In the genomic region with DNA sequence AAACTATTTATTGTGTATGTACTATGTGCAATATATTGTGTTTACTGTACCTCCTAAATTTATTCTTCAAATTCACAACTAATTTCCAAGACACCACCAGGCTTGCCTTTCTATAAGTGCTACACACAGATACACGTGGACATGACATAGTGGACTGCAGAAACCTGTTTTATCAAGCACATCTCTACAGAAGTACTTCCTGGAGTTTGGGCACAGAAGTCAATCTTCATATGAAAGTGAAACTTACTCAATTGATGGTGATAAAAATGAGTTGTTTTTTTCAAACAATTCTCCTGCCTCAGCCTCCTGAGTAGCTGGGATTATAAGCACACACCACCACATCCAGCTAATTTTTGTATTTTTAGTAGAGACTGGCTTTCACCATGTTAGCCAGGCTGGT, we compare ENCODE assay signal across 15 cellular contexts. TPM values are rescaled to one million over a fixed set of nuclear protein-coding genes. Genes with fewer than 3 reads are reported as not detected.
DNase-seq lines count a peak whose midpoint lies in the region; ATAC-seq, FAIRE-seq and TF ChIP-seq lines count a peak whose summit lies in the region.
"Had no signal": no experiment of that assay in that cellular context is flagged by ENCODE, and none has a peak within 500 bp of the region (broad histone marks: within the 10 kb centered on the region; RNA-seq: fewer than 3 reads in every experiment).

No MANE protein-coding gene starts in this region.

- TF ChIP-seq CTCF in GM10248 (IDR thresholded peaks at IDR 0.05; ENCODE audit: control extremely low read depth, extremely low read depth, low read depth, missing control alignments) (no peak), K562 (IDR thresholded peaks at IDR 0.05 in 2 of 3, conservative IDR thresholded peaks at IDR 0.05 in 1 of 3; ENCODE audit: insufficient read depth in 2 of 3, low read depth in 1 of 3, low read length in 3 of 3) (no peak)

- no peak for TF ChIP-seq POLR2A in K562 (conservative IDR thresholded peaks at IDR 0.05)

- H3K9me3 Mint-ChIP-seq in activated T-helper 1 cell treated with anti-CD3 and anti-CD28 coated beads, Interleukin-12 subunit alpha, Interleukin-12 subunit beta, Interleukin-2, Interleukin-4 antibody, amounts not matched to agents 30 ng/mL and 10 ng/mL and 1 ng/mL, durations not matched to agents 14 hours and 24 hours and 36 hours = no peaks in the 10 kb centered on the region
- H3K9me3 Mint-ChIP-seq: stimulated activated memory B cell treated with anti-CD40 and anti-IgM and Interleukin-4, amounts not matched to agents 10 μg/mL and 1 μg/mL and 100 μg/mL, for 72 hours had no signal

- peaks cover 38% of the 10 kb centered on the region for H3K4me1 Mint-ChIP-seq in activated T-helper 1 cell treated with anti-CD3 and anti-CD28 coated beads, Interleukin-12 subunit alpha, Interleukin-12 subunit beta, Interleukin-2, Interleukin-4 antibody, amounts not matched to agents 30 ng/mL and 10 ng/mL and 1 ng/mL, durations not matched to agents 14 hours and 24 hours and 36 hours (ENCODE audit: low read depth)

- no peaks in the 10 kb centered on the region for H3K79me2 ChIP-seq in K562 (ENCODE audit: control insufficient read depth, insufficient read depth, low read length)

- H3K27me3 ChIP-seq in K562 (ENCODE audit: control insufficient read depth in 2 of 2, insufficient read depth in 2 of 2, low read length in 2 of 2) = no peaks in the 10 kb centered on the region
- H3K27me3 ChIP-seq: adrenal gland, SJSA1 had no signal

- H3K4me3 Mint-ChIP-seq in activated T-helper 1 cell treated with anti-CD3 and anti-CD28 coated beads, Interleukin-12 subunit alpha, Interleukin-12 subunit beta, Interleukin-2, Interleukin-4 antibody, amounts not matched to agents 30 ng/mL and 10 ng/mL and 1 ng/mL, durations not matched to agents 14 hours and 24 hours and 36 hours = no peak overlapping the region
- H3K4me3 Mint-ChIP-seq: stimulated activated memory B cell treated with anti-CD40 and anti-IgM and Interleukin-4, amounts not matched to agents 10 μg/mL and 1 μg/mL and 100 μg/mL, for 72 hours had no signal

- BruUV-seq in K562 (replicated peaks; lab: Mats Ljungman, UMichigan) = no TSS peak

- no peaks in the 10 kb centered on the region for H3K9me3 ChIP-seq in K562 (replicated peaks; ENCODE audit: control insufficient read depth, insufficient read depth, low read depth, low read length)
- H3K9me3 ChIP-seq: adrenal gland, SJSA1 had no signal

- peaks cover 47% of the 10 kb centered on the region for H3K36me3 ChIP-seq in K562 (ENCODE audit: control insufficient read depth, insufficient read depth, low read length)
- H3K36me3 ChIP-seq: adrenal gland had no signal

- no peaks in the 10 kb centered on the region for H4K20me1 ChIP-seq in K562 (replicated peaks; ENCODE audit: control insufficient read depth, insufficient read depth, low read length)

- FAIRE-seq in K562 (lab: Jason Lieb, UNC) = no peak
- FAIRE-seq: frontal cortex had no signal

- no peaks in the 10 kb centered on the region for H3K4me1 ChIP-seq in K562 (replicated peaks in 1 of 2; ENCODE audit: control insufficient read depth in 2 of 2, insufficient read depth in 2 of 2, low read length in 2 of 2)
- H3K4me1 ChIP-seq: adrenal gland had no signal

- H3K9ac ChIP-seq in K562 (ENCODE audit: insufficient read depth in 1 of 2, low read depth in 2 of 2, low read length in 2 of 2) = no peak overlapping the region

- no peaks in the 10 kb centered on the region for H3K27me3 Mint-ChIP-seq in activated T-helper 1 cell treated with anti-CD3 and anti-CD28 coated beads, Interleukin-12 subunit alpha, Interleukin-12 subunit beta, Interleukin-2, Interleukin-4 antibody, amounts not matched to agents 30 ng/mL and 10 ng/mL and 1 ng/mL, durations not matched to agents 14 hours and 24 hours and 36 hours (ENCODE audit: insufficient read depth)
- H3K27me3 Mint-ChIP-seq: stimulated activated memory B cell treated with anti-CD40 and anti-IgM and Interleukin-4, amounts not matched to agents 10 μg/mL and 1 μg/mL and 100 μg/mL, for 72 hours had no signal

- no peak overlapping the region for H3K27ac ChIP-seq in K562 (ENCODE audit: extremely low read depth, low read depth, low read length)
- H3K27ac ChIP-seq: adrenal gland, SJSA1 had no signal

- peaks cover 23% of the 10 kb centered on the region for H3K36me3 Mint-ChIP-seq in activated T-helper 1 cell treated with anti-CD3 and anti-CD28 coated beads, Interleukin-12 subunit alpha, Interleukin-12 subunit beta, Interleukin-2, Interleukin-4 antibody, amounts not matched to agents 30 ng/mL and 10 ng/mL and 1 ng/mL, durations not matched to agents 14 hours and 24 hours and 36 hours (ENCODE audit: low read depth)

- DNase-seq in GM10248 (ENCODE audit: extremely low spot score) (peak; percentile 14), K562 (ENCODE audit: extremely low read depth in 1 of 4, low spot score in 3 of 4) (no peak), NCI-H1048 (lab: John Stamatoyannopoulos, UW) (no peak), NCI-H345 (lab: John Stamatoyannopoulos, UW) (no peak), SKM-1 (lab: John Stamatoyannopoulos, UW; ENCODE audit: unreplicated experiment) (no peak)
- no peak for DNase-seq in activated T-helper 1 cell treated with anti-CD3 and anti-CD28 coated beads, Interleukin-12 subunit alpha, Interleukin-12 subunit beta, Interleukin-2, Interleukin-4 antibody, amounts not matched to agents 30 ng/mL and 10 ng/mL and 1 ng/mL, durations not matched to agents 14 hours and 24 hours and 36 hours (ENCODE audit: low spot score)
- DNase-seq: activated CD4-positive, alpha-beta T cell treated with anti-CD3 and anti-CD28 coated beads for 1 hour; adrenal gland; GOT3; occipital lobe had no signal

- in situ Hi-C loops in K562 (cut with MboI) = no loop called here

- H3K4me2 ChIP-seq in K562 (ENCODE audit: insufficient read depth, low read length) = no peak overlapping the region

- intact Hi-C loops in K562 (cut with micrococcal nuclease) = no loop called here
- intact Hi-C loops in activated T-helper 1 cell treated with anti-CD3 and anti-CD28 coated beads, Interleukin-12 subunit alpha, Interleukin-12 subunit beta, Interleukin-2, Interleukin-4 antibody, amounts not matched to agents 30 ng/mL and 10 ng/mL and 1 ng/mL, durations not matched to agents 14 hours and 24 hours and 36 hours (cut with micrococcal nuclease) = loop anchor here (5.0 kb wide), 1 partner anchor 57 kb away; the partner anchor contains the start of genes NLN and SGTB

- peak; percentile 60 for ATAC-seq in GM19035 (IDR thresholded peaks at IDR 0.05; ENCODE audit: unreplicated experiment)
- ATAC-seq in HG03342 (IDR thresholded peaks at IDR 0.05; ENCODE audit: unreplicated experiment) = peak; percentile 63
- no peak for ATAC-seq in K562
- ATAC-seq: stimulated activated memory B cell treated with anti-CD40 and anti-IgM and Interleukin-4, amounts not matched to agents 10 μg/mL and 1 μg/mL and 100 μg/mL, for 72 hours had no signal

- POLR2A ChIA-PET in GM10248 (lab: Yijun Ruan, JAX) = no interaction called here
- POLR2A ChIA-PET in K562 (lab: Yijun Ruan, JAX) = no interaction called here

- TF ChIP-seq RAD21 in K562 (CRISPR knock-in tag; conservative IDR thresholded peaks at IDR 0.05 in 1 of 2, IDR thresholded peaks at IDR 0.05 in 1 of 2) = no peak

- no peak overlapping the region for H3K27ac Mint-ChIP-seq in activated T-helper 1 cell treated with anti-CD3 and anti-CD28 coated beads, Interleukin-12 subunit alpha, Interleukin-12 subunit beta, Interleukin-2, Interleukin-4 antibody, amounts not matched to agents 30 ng/mL and 10 ng/mL and 1 ng/mL, durations not matched to agents 14 hours and 24 hours and 36 hours
- H3K27ac Mint-ChIP-seq: stimulated activated memory B cell treated with anti-CD40 and anti-IgM and Interleukin-4, amounts not matched to agents 10 μg/mL and 1 μg/mL and 100 μg/mL, for 72 hours had no signal

- WGBS in K562 (ENCODE audit: insufficient coverage, low coverage, missing lambda C conversion rate) = 30% methylated on average over 1 of the region's 1 CpG

- H3K9me1 ChIP-seq in K562 (ENCODE audit: control insufficient read depth, insufficient read depth, low read length) = no peaks in the 10 kb centered on the region

- H3K4me3 ChIP-seq in K562 = no peak overlapping the region
- H3K4me3 ChIP-seq: adrenal gland, SJSA1 had no signal

- no peak for TF ChIP-seq EP300 in K562 (IDR thresholded peaks at IDR 0.05; ENCODE audit: low read length)

- no peak overlapping the region for H2AFZ ChIP-seq in K562 (ENCODE audit: low read depth, low read length)

- CTCF ChIA-PET in GM10248 (lab: Yijun Ruan, JAX) (no interaction called here), K562 (lab: Yijun Ruan, JAX; ENCODE audit: low intra/inter-chr PET ratio) (no interaction called here)

RNA-seq across cellular contexts. Expression of gene NLN, which starts 57.6 kb away (rescaled TPM):
- total RNA-seq in K562 (2011; cell fraction: chromatin; rRNA removed; ENCODE audit: low replicate concordance) = 16.2 and 53.4 TPM in 2 replicates
- total RNA-seq in K562 (2011; cell fraction: nucleolus; rRNA removed) = 8.3 and 13.9 TPM in 2 replicates
- total RNA-seq in K562 (2011; cell fraction: nucleoplasm; rRNA removed) = 21.2 and 28.9 TPM in 2 replicates
- 21.8 and 22.6 TPM in 2 replicates for total RNA-seq in K562 (2014; rRNA removed)
- 35.7 and 39.0 TPM in 2 replicates for total RNA-seq in K562 (2014; rRNA removed; fragmentation: Illumina TruSeq; extraction: Trizol)
- total RNA-seq in K562 (2015; rRNA removed; fragmentation: Illumina TruSeq; extraction: Trizol) = 27.3 and 28.8 TPM in 2 replicates
- total RNA-seq in K562 (2021) = 45.2 and 45.4 TPM in 2 replicates
- 27.5 and 35.7 TPM in 2 replicates for polyA plus RNA-seq in K562 (2011; rRNA removed)
- 14.1 and 23.3 TPM in 2 replicates for polyA plus RNA-seq in K562 (2011; cell fraction: cytosol; rRNA removed)
- polyA plus RNA-seq in K562 (2011; cell fraction: nucleus; rRNA removed) = 7.5 and 12.3 TPM in 2 replicates
- polyA plus RNA-seq in K562 (2012) = 11.6 and 20.9 TPM in 2 replicates
- 33.1 and 36.7 TPM in 2 replicates for polyA plus RNA-seq in K562 (2014; fragmentation: Illumina TruSeq; extraction: Trizol)
- 1 to 10 TPM; 6.9 to 7.4 TPM for polyA plus RNA-seq in K562 (2014; fragmentation: Nextera tagmentation; extraction: Ambion mirVana)
- polyA plus RNA-seq in K562 (2014; rRNA removed) = 23.0 and 24.6 TPM in 2 replicates
- 74.2 and 82.7 TPM in 2 replicates for polyA minus RNA-seq in K562 (2011; rRNA and poly(A)+ RNA removed)
- polyA minus RNA-seq in K562 (2011; cell fraction: cytosol; rRNA and poly(A)+ RNA removed) = 20.1 and 24.4 TPM in 2 replicates
- polyA minus RNA-seq in K562 (2011; cell fraction: nucleus; rRNA and poly(A)+ RNA removed) = 12.8 and 21.7 TPM in 2 replicates
- total RNA-seq in activated T-helper 1 cell treated with anti-CD3 and anti-CD28 coated beads, Interleukin-12 subunit alpha, Interleukin-12 subunit beta, Interleukin-2, Interleukin-4 antibody, amounts not matched to agents 30 ng/mL and 10 ng/mL and 1 ng/mL, durations not matched to agents 14 hours and 24 hours and 36 hours = 24.4 TPM in 2 replicates

RNA-seq across cellular contexts. Expression of gene SGTB, which starts 57.7 kb away (rescaled TPM):
- 5.4 and 8.0 TPM in 2 replicates for total RNA-seq in K562 (2011; cell fraction: chromatin; rRNA removed; ENCODE audit: low replicate concordance)
- total RNA-seq in K562 (2011; cell fraction: nucleolus; rRNA removed) = 2.0 and 2.2 TPM in 2 replicates
- total RNA-seq in K562 (2011; cell fraction: nucleoplasm; rRNA removed) = 4.3 and 5.6 TPM in 2 replicates
- 3.2 and 4.0 TPM in 2 replicates for total RNA-seq in K562 (2014; rRNA removed)
- 8.1 and 9.5 TPM in 2 replicates for total RNA-seq in K562 (2014; rRNA removed; fragmentation: Illumina TruSeq; extraction: Trizol)
- total RNA-seq in K562 (2015; rRNA removed; fragmentation: Illumina TruSeq; extraction: Trizol) = 4.4 and 4.8 TPM in 2 replicates
- total RNA-seq in K562 (2021) = 7.8 and 8.4 TPM in 2 replicates
- 6.3 and 7.7 TPM in 2 replicates for polyA plus RNA-seq in K562 (2011; rRNA removed)
- polyA plus RNA-seq in K562 (2011; cell fraction: cytosol; rRNA removed) = 1.5 and 2.2 TPM in 2 replicates
- polyA plus RNA-seq in K562 (2011; cell fraction: nucleus; rRNA removed) = 2.6 and 3.4 TPM in 2 replicates
- 3.9 and 6.7 TPM in 2 replicates for polyA plus RNA-seq in K562 (2012)
- 5.5 and 6.3 TPM in 2 replicates for polyA plus RNA-seq in K562 (2014; fragmentation: Illumina TruSeq; extraction: Trizol)
- 1 to 10 TPM; 1.3 to 1.8 TPM for polyA plus RNA-seq in K562 (2014; fragmentation: Nextera tagmentation; extraction: Ambion mirVana)
- 2.6 and 4.1 TPM in 2 replicates for polyA plus RNA-seq in K562 (2014; rRNA removed)
- 9.6 and 13.1 TPM in 2 replicates for polyA minus RNA-seq in K562 (2011; rRNA and poly(A)+ RNA removed)
- polyA minus RNA-seq in K562 (2011; cell fraction: cytosol; rRNA and poly(A)+ RNA removed) = 3.2 and 3.6 TPM in 2 replicates
- polyA minus RNA-seq in K562 (2011; cell fraction: nucleus; rRNA and poly(A)+ RNA removed) = 1.9 and 3.7 TPM in 2 replicates
- total RNA-seq in activated T-helper 1 cell treated with anti-CD3 and anti-CD28 coated beads, Interleukin-12 subunit alpha, Interleukin-12 subunit beta, Interleukin-2, Interleukin-4 antibody, amounts not matched to agents 30 ng/mL and 10 ng/mL and 1 ng/mL, durations not matched to agents 14 hours and 24 hours and 36 hours = 11.3 and 12.2 TPM in 2 replicates
